In genomic region chr15:77589839-77590238, GRCh38 we compare ENCODE assay signal across 17 cellular contexts. TPM values are rescaled to one million over a fixed set of nuclear protein-coding genes. Genes with fewer than 3 reads are reported as not detected.
A peak's percentile ranks its signal among the peaks of the same experiment; 100 is the strongest.
DNase-seq lines count a peak whose midpoint lies in the region; ATAC-seq and TF ChIP-seq lines count a peak whose summit lies in the region.
"Had no signal": no experiment of that assay in that cellular context is flagged by ENCODE, and none has a peak within 500 bp of the region (broad histone marks: within the 10 kb centered on the region; RNA-seq: fewer than 3 reads in every experiment).

No MANE protein-coding gene starts in this region.

- 59 to 94% (median 68%) methylated on average over 4 to 6 of the region's 6 CpGs for WGBS in heart left ventricle, 4 donors

- H3K4me1 ChIP-seq in heart left ventricle = no peaks in the 10 kb centered on the region
- H3K4me1 ChIP-seq: transverse colon had no signal

- intact Hi-C loops in heart left ventricle (cut with DNase I) = loop anchor here in 1 of 10 donors (5.0 kb wide), 1 partner anchor 37 kb away; no protein-coding TSS in a partner anchor
- intact Hi-C loops in Right ventricle myocardium superior (cut with DNase I) = no loop called here
- intact Hi-C loops in posterior vena cava (cut with DNase I) = no loop called here

- no peak overlapping the region for H3K27ac ChIP-seq in heart left ventricle
- H3K27ac ChIP-seq in angular gyrus (ENCODE audit: low read depth, low read length) = peak overlapping the region; percentile 86
- peak overlapping the region; percentile 76 for H3K27ac ChIP-seq in layer of hippocampus (ENCODE audit: low read depth, low read length)
- H3K27ac ChIP-seq in temporal lobe (ENCODE audit: low read depth, low read length) = peak overlapping the region; percentile 80
- H3K27ac ChIP-seq: transverse colon had no signal

- H3K4me3 ChIP-seq in heart left ventricle = no peak overlapping the region
- H3K4me3 ChIP-seq in H7 (ENCODE audit: insufficient read depth, low read depth, low read length) = no peak overlapping the region
- H3K4me3 ChIP-seq: transverse colon had no signal

- H3K27me3 ChIP-seq in heart left ventricle (no peaks in the 10 kb centered on the region), layer of hippocampus (ENCODE audit: control insufficient read depth, insufficient read depth, low read length) (no peaks in the 10 kb centered on the region), H7 (ENCODE audit: control insufficient read depth, insufficient read depth, low read length) (no peaks in the 10 kb centered on the region)
- H3K27me3 ChIP-seq: transverse colon had no signal

- DNase-seq in heart left ventricle (peak in 3 of 5 donors; percentile 45 to 49 (median 46)), Right ventricle myocardium superior (no peak), posterior vena cava (ENCODE audit: low spot score) (no peak), H7 (no peak)
- DNase-seq in stimulated activated CD4-positive, alpha-beta T cell treated with anti-CD3 and anti-CD28 coated beads, Interleukin-4, amount 100 ng/mL, for 4 hours = no peak
- DNase-seq: activated CD8-positive, alpha-beta T cell treated with anti-CD3 and anti-CD28 coated beads for 36 hours; aorta; cortex of kidney; MV-4-11; naive B cell; NCI-H2171 treated with DMSO at 0.1 percent for 48 hours; stimulated activated CD4-positive, alpha-beta T cell treated with anti-CD3 and anti-CD28 coated beads, Interleukin-1b, Interleukin-23, amount 100 ng/mL, for 48 hours; transverse colon had no signal

- H3K36me3 ChIP-seq in heart left ventricle = no peaks in the 10 kb centered on the region
- no peaks in the 10 kb centered on the region for H3K36me3 ChIP-seq in H7 (replicated peaks; ENCODE audit: control insufficient read depth, insufficient read depth, low read length)
- H3K36me3 ChIP-seq: transverse colon had no signal

- TF ChIP-seq POLR2A in heart left ventricle (IDR thresholded peaks at IDR 0.05) = no peak

- peak in 2 of 4 donors; percentile 14 to 54 for ATAC-seq in heart left ventricle
- no peak for ATAC-seq in Right ventricle myocardium superior (ENCODE audit: poor library complexity)
- ATAC-seq: activated CD8-positive, alpha-beta T cell treated with anti-CD3 and anti-CD28 coated beads for 36 hours had no signal

- TF ChIP-seq CTCF in heart left ventricle (IDR thresholded peaks at IDR 0.05) = no peak

- no peaks in the 10 kb centered on the region for H3K9me3 ChIP-seq in heart left ventricle
- H3K9me3 ChIP-seq: transverse colon had no signal

RNA-seq across cellular contexts. Expression of gene LINGO1, which starts 42.9 kb away (rescaled TPM):
- total RNA-seq in heart left ventricle (1 to 10 TPM in 7 of 9 donors, under 1 TPM in 2; 0.49 to 4.0 (median 1.7) TPM), Right ventricle myocardium superior (0.81 TPM), temporal lobe (46.2 TPM), posterior vena cava (1 to 10 TPM; 1.9 to 2.2 TPM)
- 1 to 10 TPM; 1.3 to 2.8 TPM for polyA plus RNA-seq in heart left ventricle
- total RNA-seq in H7 (2014; rRNA removed; shearing (Covaris generic)) = 10.6 and 11.9 TPM in 2 replicates
- total RNA-seq: activated CD8-positive, alpha-beta T cell treated with anti-CD3 and anti-CD28 coated beads for 36 hours; renal cortical epithelial cell had no signal

Comparison
In these comparisons a context has a peak if more than half of its experiments do, and no peak if none do; other contexts are left out.
1. DNase-seq: peak in heart left ventricle (3 of 5); none in Right ventricle myocardium superior (single experiment), posterior vena cava (single experiment), H7 (single experiment) and stimulated activated CD4-positive, alpha-beta T cell treated with anti-CD3 and anti-CD28 coated beads, Interleukin-4, amount 100 ng/mL, for 4 hours (0 of 2).
2. H3K27ac ChIP-seq: peak in angular gyrus (single experiment), layer of hippocampus (single experiment) and temporal lobe (single experiment); none in heart left ventricle (0 of 12).